ENCODE assay signal across 8 cellular contexts in the genomic region with DNA sequence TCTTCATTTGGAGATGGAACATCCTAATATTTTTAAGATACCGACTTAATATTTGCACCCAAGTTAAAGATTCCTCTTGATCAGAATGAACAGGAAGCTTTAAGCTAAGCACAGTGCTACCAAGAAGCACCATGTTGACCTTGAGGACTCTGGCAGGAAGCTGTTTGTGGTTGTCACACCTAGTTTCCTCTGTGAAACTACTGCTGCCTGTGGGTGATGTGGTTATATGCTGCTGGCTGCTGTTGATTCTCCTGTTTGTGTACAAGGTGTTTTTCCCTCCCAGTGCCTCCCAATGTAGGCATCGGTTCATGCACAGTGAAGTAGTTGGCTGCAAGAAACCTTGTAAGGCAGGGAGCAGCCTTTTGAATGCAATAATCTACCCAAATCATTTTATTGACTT. TPM values are rescaled to one million over a fixed set of nuclear protein-coding genes. Genes with fewer than 3 reads are reported as not detected.
DNase-seq lines count a peak whose midpoint lies in the region; ATAC-seq, FAIRE-seq and TF ChIP-seq lines count a peak whose summit lies in the region.

No MANE protein-coding gene starts in this region.

- 0 out of 6 replicates have a peak, but pooled peaks of 1 of the 3 experiments have one; percentile 8 for TF ChIP-seq CTCF in GM12878 (IDR thresholded peaks at IDR 0.05 in 2 of 3, conservative IDR thresholded peaks at IDR 0.05 in 1 of 3; ENCODE audit: control insufficient read depth in 2 of 3, extremely low read depth in 1 of 3, insufficient read depth in 1 of 3, low read depth in 3 of 3, low read length in 3 of 3)

- peak; percentile 95 for FAIRE-seq in GM12878 (lab: Jason Lieb, UNC)

- ATAC-seq in GM18517 (IDR thresholded peaks at IDR 0.05; ENCODE audit: unreplicated experiment), result peak; percentile 100
- ATAC-seq in HG02840 (IDR thresholded peaks at IDR 0.05; ENCODE audit: low FRiP score, unreplicated experiment), result peak; percentile 100
- peak; percentile 100 for ATAC-seq in GM12878
- peak; percentile 98 for ATAC-seq in stimulated activated effector memory CD8-positive, alpha-beta T cell treated with anti-CD3 and anti-CD28 coated beads, Interleukin-12 subunit alpha, Interleukin-12 subunit beta, amount 100 ng/mL, for 72 hours

- RAD21 ChIA-PET in GM12878 (lab: Charles Lee; ENCODE audit: unreplicated experiment), result interaction anchor here (0.8 to 3.9 kb wide), 10 partner anchors 9 to 147 kb away, joined by 3 to 21 read pairs (median 4); a partner anchor contains a TSS

- DNase-seq in T-helper 1 cell, result peak; percentile 39 to 95 (median 68)
- peak; percentile 92 for DNase-seq in GM12878 (ENCODE audit: low read depth, low spot score)
- peak; percentile 42 to 82 for DNase-seq in stimulated activated effector memory CD8-positive, alpha-beta T cell treated with anti-CD3 and anti-CD28 coated beads, Interleukin-12 subunit alpha, Interleukin-12 subunit beta, amount 100 ng/mL, for 72 hours (ENCODE audit: low spot score in 2 of 2)
- DNase-seq in SJCRH30, result no peak
- DNase-seq in NCI-H774 (lab: John Stamatoyannopoulos, UW), result no peak
- DNase-seq in MG63, result no peak

- intact Hi-C loops in GM12878 (cut with micrococcal nuclease; ENCODE audit: unreplicated experiment), result loop anchor here (5.0 kb wide), 1 partner anchor 45 kb away; a partner anchor contains a TSS

- peaks cover 1 to 15% of the 10 kb centered on the region in 2 experiments; a peak in 3 of 4 replicates for H3K36me3 ChIP-seq in GM12878 (ENCODE audit: control insufficient read depth in 2 of 2, insufficient read depth in 2 of 2, low read length in 1 of 2)
- peaks cover 34% of the 10 kb centered on the region for H3K36me3 ChIP-seq in SJCRH30
- H3K36me3 ChIP-seq in MG63, result peaks cover 68% of the 10 kb centered on the region

- BruUV-seq in GM12878 (replicated peaks; lab: Mats Ljungman, UMichigan), result no TSS peak

- no peak overlapping the region for H3K4me3 ChIP-seq in GM12878
- no peak overlapping the region for H3K4me3 ChIP-seq in SJCRH30
- no peak overlapping the region for H3K4me3 ChIP-seq in MG63

- peak; percentile 88 to 90 for TF ChIP-seq EP300 in GM12878 (IDR thresholded peaks at IDR 0.05; ENCODE audit: borderline replicate concordance in 1 of 2, control insufficient read depth in 1 of 2, low read depth in 2 of 2, low read length in 2 of 2)

- H2AFZ ChIP-seq in GM12878 (ENCODE audit: control insufficient read depth, low read depth, low read length), result no peak overlapping the region

- peak; percentile 31 for TF ChIP-seq RAD21 in GM12878 (IDR thresholded peaks at IDR 0.05; ENCODE audit: insufficient read depth, low read depth, low read length)

- in situ Hi-C loops in GM12878 (cut with MboI), result no loop called here

- H3K27ac ChIP-seq in GM12878 (ENCODE audit: control insufficient read depth, insufficient read depth) (peak overlapping the region; percentile 61; the same call in 1 of the 2 replicates), SJCRH30 (no peak overlapping the region)

- POLR2A ChIA-PET in GM12878 (lab: Charles Lee), result interaction anchor here (1.2 to 2.2 kb wide), 3 partner anchors 22 to 61 kb away, joined by 3 to 7 read pairs (median 5); no protein-coding TSS in a partner anchor

- peak overlapping the region; percentile 47 for H3K4me3 Mint-ChIP-seq in stimulated activated effector memory CD8-positive, alpha-beta T cell treated with anti-CD3 and anti-CD28 coated beads, Interleukin-12 subunit alpha, Interleukin-12 subunit beta, amount 100 ng/mL, for 72 hours

- H3K4me1 ChIP-seq in GM12878 (ENCODE audit: control insufficient read depth, insufficient read depth, low read length) (peaks cover 28% of the 10 kb centered on the region), SJCRH30 (no peaks in the 10 kb centered on the region)

- WGBS in GM12878 (ENCODE audit: insufficient coverage, insufficient replicate concordance, low lambda C conversion rate, missing lambda C conversion rate), result 2% methylated on average over 2 of the region's 2 CpGs

- no peak overlapping the region for H3K9ac ChIP-seq in GM12878 (ENCODE audit: control insufficient read depth, insufficient read depth, low read length)

- H3K4me1 Mint-ChIP-seq in stimulated activated effector memory CD8-positive, alpha-beta T cell treated with anti-CD3 and anti-CD28 coated beads, Interleukin-12 subunit alpha, Interleukin-12 subunit beta, amount 100 ng/mL, for 72 hours, result peaks cover 50% of the 10 kb centered on the region

- SMC1A ChIA-PET in GM12878 (lab: Charles Lee; ENCODE audit: uncharacterized antibody, unreplicated experiment), result interaction anchor here (0.9 to 5.5 kb wide), 13 partner anchors 10 to 287 kb away, joined by 3 to 33 read pairs (median 3); a partner anchor contains a TSS

- peak overlapping the region; percentile 79 for H3K4me2 ChIP-seq in GM12878 (ENCODE audit: control insufficient read depth, insufficient read depth)

- H3K27me3 ChIP-seq in GM12878 (replicated peaks in 1 of 2; ENCODE audit: control insufficient read depth in 2 of 2, insufficient read depth in 2 of 2, low read length in 1 of 2), result no peaks in the 10 kb centered on the region
- no peaks in the 10 kb centered on the region for H3K27me3 ChIP-seq in SJCRH30
- H3K27me3 ChIP-seq in MG63, result no peaks in the 10 kb centered on the region

- TF ChIP-seq POLR2A in GM12878 (IDR thresholded peaks at IDR 0.05; ENCODE audit: low read depth, low read length), result no peak

- CTCF ChIA-PET in GM12878 (lab: Yijun Ruan, JAX), result interaction anchor here (0.5 to 2.7 kb wide), 9 partner anchors 9 to 192 kb away, joined by 3 to 13 read pairs (median 5); no protein-coding TSS in a partner anchor

- H3K9me3 ChIP-seq in GM12878 (replicated peaks; ENCODE audit: control insufficient read depth, insufficient read depth, low read length), result no peaks in the 10 kb centered on the region
- no peaks in the 10 kb centered on the region for H3K9me3 ChIP-seq in SJCRH30 (replicated peaks)
- no peaks in the 10 kb centered on the region for H3K9me3 ChIP-seq in MG63

- peaks cover 87% of the 10 kb centered on the region for H3K36me3 Mint-ChIP-seq in stimulated activated effector memory CD8-positive, alpha-beta T cell treated with anti-CD3 and anti-CD28 coated beads, Interleukin-12 subunit alpha, Interleukin-12 subunit beta, amount 100 ng/mL, for 72 hours

- H3K27ac Mint-ChIP-seq in stimulated activated effector memory CD8-positive, alpha-beta T cell treated with anti-CD3 and anti-CD28 coated beads, Interleukin-12 subunit alpha, Interleukin-12 subunit beta, amount 100 ng/mL, for 72 hours, result peak overlapping the region; percentile 5

- no peaks in the 10 kb centered on the region for H3K79me2 ChIP-seq in GM12878 (ENCODE audit: control insufficient read depth, insufficient read depth, low read length)

- no peaks in the 10 kb centered on the region for H3K9me3 Mint-ChIP-seq in stimulated activated effector memory CD8-positive, alpha-beta T cell treated with anti-CD3 and anti-CD28 coated beads, Interleukin-12 subunit alpha, Interleukin-12 subunit beta, amount 100 ng/mL, for 72 hours

- no peaks in the 10 kb centered on the region for H4K20me1 ChIP-seq in GM12878 (ENCODE audit: control insufficient read depth, insufficient read depth)

TF ChIP-seq in GM12878, 131 proteins besides CTCF, POLR2A, EP300 and RAD21 (continues in another document):
- peak; percentile 45; the same call in 1 of the 2 replicates for TF ChIP-seq NR2C1 (IDR thresholded peaks at IDR 0.05)

RNA-seq across cellular contexts. Expression of a gene that starts 23.4 kb away (rescaled TPM):
- 234 and 242 TPM in 2 replicates for total RNA-seq in GM12878 (2013; cell fraction: nucleolus; rRNA removed)
- 35.7 and 47.3 TPM in 2 replicates for total RNA-seq in GM12878 (2014; rRNA removed)
- 34.9 and 35.4 TPM in 2 replicates for total RNA-seq in GM12878 (2014; rRNA removed; fragmentation: Illumina TruSeq; extraction: Trizol)
- total RNA-seq in GM12878 (2021), result 34.8 and 35.1 TPM in 2 replicates
- 20.0 TPM for polyA plus RNA-seq in GM12878 (2011; ENCODE audit: low read depth)
- polyA plus RNA-seq in GM12878 (2011; rRNA removed), result 107 and 128 TPM in 2 replicates
- 41.5 and 48.6 TPM in 2 replicates for polyA plus RNA-seq in GM12878 (2011; cell fraction: cytosol; rRNA removed)
- polyA plus RNA-seq in GM12878 (2011; cell fraction: nucleus; rRNA removed), result 194 and 278 TPM in 2 replicates
- polyA plus RNA-seq in GM12878 (2012), result 23.3 and 34.7 TPM in 2 replicates
- polyA plus RNA-seq in GM12878 (2014; fragmentation: Illumina TruSeq; extraction: Trizol), result 46.2 and 61.4 TPM in 2 replicates
- 10 to 100 TPM; 10.0 to 10.4 TPM for polyA plus RNA-seq in GM12878 (2014; fragmentation: Nextera tagmentation; extraction: Ambion mirVana)
- polyA plus RNA-seq in GM12878 (2014; rRNA removed), result 34.9 and 45.9 TPM in 2 replicates
- polyA plus RNA-seq in GM12878 (2016; fragmentation: Nextera tagmentation; extraction: Ambion mirVana), result 10 to 100 TPM; 42.3 to 42.5 TPM
- 51.6 and 59.2 TPM in 2 replicates for polyA minus RNA-seq in GM12878 (2011; rRNA and poly(A)+ RNA removed)
- polyA minus RNA-seq in GM12878 (2011; cell fraction: cytosol; rRNA and poly(A)+ RNA removed), result 26.2 and 26.9 TPM in 2 replicates
- 51.6 and 70.0 TPM in 2 replicates for polyA minus RNA-seq in GM12878 (2011; cell fraction: nucleus; rRNA and poly(A)+ RNA removed)
- 60.8 and 69.0 TPM in 2 replicates for total RNA-seq in SJCRH30 (2014; rRNA removed; shearing (Covaris generic))
- total RNA-seq in MG63 (2014; rRNA removed; shearing (Covaris generic); ENCODE audit: low replicate concordance), result 38.0 and 50.8 TPM in 2 replicates

RNA-seq across cellular contexts. Expression of a gene that starts 45.3 kb away (rescaled TPM):
- total RNA-seq in GM12878 (2013; cell fraction: nucleolus; rRNA removed), result 45.2 and 53.2 TPM in 2 replicates
- total RNA-seq in GM12878 (2014; rRNA removed) (15.2 and 16.2 TPM in 2 replicates), GM12878 (2014; rRNA removed; fragmentation: Illumina TruSeq; extraction: Trizol) (10.2 and 12.6 TPM in 2 replicates), GM12878 (2021) (11.8 and 13.1 TPM in 2 replicates)
- polyA plus RNA-seq in GM12878 (2011; ENCODE audit: low read depth), result 11.1 TPM
- polyA plus RNA-seq in GM12878 (2011; rRNA removed) (22.9 and 27.3 TPM in 2 replicates), GM12878 (2014; fragmentation: Illumina TruSeq; extraction: Trizol) (14.1 and 16.4 TPM in 2 replicates), GM12878 (2014; fragmentation: Nextera tagmentation; extraction: Ambion mirVana) (10 to 100 TPM; 11.4 to 13.1 TPM), GM12878 (2014; rRNA removed) (12.4 and 12.5 TPM in 2 replicates), GM12878 (2016; fragmentation: Nextera tagmentation; extraction: Ambion mirVana) (10 to 100 TPM; 16.1 to 16.6 TPM)
- 12.5 and 13.5 TPM in 2 replicates for polyA plus RNA-seq in GM12878 (2011; cell fraction: cytosol; rRNA removed)
- 24.3 and 25.1 TPM in 2 replicates for polyA plus RNA-seq in GM12878 (2011; cell fraction: nucleus; rRNA removed)
- 11.2 and 11.3 TPM in 2 replicates for polyA plus RNA-seq in GM12878 (2012)
- polyA minus RNA-seq in GM12878 (2011; rRNA and poly(A)+ RNA removed), result 21.2 and 23.3 TPM in 2 replicates
- polyA minus RNA-seq in GM12878 (2011; cell fraction: cytosol; rRNA and poly(A)+ RNA removed), result 4.4 and 5.6 TPM in 2 replicates
- 9.3 and 20.3 TPM in 2 replicates for polyA minus RNA-seq in GM12878 (2011; cell fraction: nucleus; rRNA and poly(A)+ RNA removed)
- total RNA-seq in SJCRH30 (2014; rRNA removed; shearing (Covaris generic)), result 12.8 and 15.8 TPM in 2 replicates
- 22.6 and 31.2 TPM in 2 replicates for total RNA-seq in MG63 (2014; rRNA removed; shearing (Covaris generic); ENCODE audit: low replicate concordance)

Comparison
In these comparisons a context has a peak if more than half of its experiments do, and no peak if none do; other contexts are left out.
1. DNase-seq: peak in T-helper 1 cell (5 of 5), GM12878 (single experiment) and stimulated activated effector memory CD8-positive, alpha-beta T cell treated with anti-CD3 and anti-CD28 coated beads, Interleukin-12 subunit alpha, Interleukin-12 subunit beta, amount 100 ng/mL, for 72 hours (2 of 2); none in SJCRH30 (0 of 2), NCI-H774 (single experiment) and MG63 (single experiment).
2. Peak in every context shown above with its lines, with median percentiles within 50 percentile points of each other: ATAC-seq.